9 cellular contexts compared by ENCODE assay signal in the genomic region with DNA sequence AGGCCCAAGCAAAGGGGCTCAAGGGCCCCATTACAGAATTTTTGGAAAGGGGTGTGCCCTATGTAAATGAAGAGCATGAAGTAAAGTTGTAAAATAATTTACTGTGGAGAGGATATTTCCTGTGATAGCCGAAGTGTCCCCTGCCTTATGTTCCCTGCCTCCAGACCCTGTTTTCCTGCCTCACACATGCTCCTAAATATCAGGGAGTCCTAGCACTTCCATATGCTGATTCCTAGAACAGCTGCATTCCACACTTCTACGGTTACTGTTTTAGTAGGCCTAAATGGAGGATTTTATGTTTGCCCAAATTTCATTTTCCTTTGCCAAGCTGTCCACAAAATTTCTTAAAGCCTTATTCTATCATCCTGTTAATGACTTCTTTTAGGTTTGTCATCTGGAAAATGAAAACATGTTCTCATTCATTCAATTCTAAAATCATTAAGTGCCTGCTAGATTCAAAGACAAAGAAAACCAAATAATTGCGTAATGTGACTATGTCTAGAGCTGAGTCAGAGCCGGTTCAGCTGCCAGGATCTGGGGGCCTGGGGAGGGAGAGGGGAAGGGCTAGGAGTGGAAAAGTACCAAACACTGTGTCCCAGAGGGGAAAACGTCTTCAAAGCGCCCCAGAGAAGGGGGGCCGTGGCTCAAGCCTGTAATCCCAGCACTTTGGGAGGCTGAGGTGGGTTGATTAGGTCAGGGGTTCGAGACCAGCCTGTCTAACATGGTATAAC. TPM values are rescaled to one million over a fixed set of nuclear protein-coding genes. Genes with fewer than 3 reads are reported as not detected.
DNase-seq lines count a peak whose midpoint lies in the region; ATAC-seq and TF ChIP-seq lines count a peak whose summit lies in the region.
"Had no signal": no experiment of that assay in that cellular context is flagged by ENCODE, and none has a peak within 500 bp of the region (broad histone marks: within the 10 kb centered on the region; RNA-seq: fewer than 3 reads in every experiment).

No MANE protein-coding gene starts in this region.

- no peak for TF ChIP-seq CTCF in GM10248 (IDR thresholded peaks at IDR 0.05; ENCODE audit: control extremely low read depth, extremely low read depth, low read depth, missing control alignments)

- peak; percentile 78 for DNase-seq in H4 (ENCODE audit: low spot score)
- DNase-seq in SIG-M5 treated with dmso at 0.1 percent for 504 hours (lab: John Stamatoyannopoulos, UW; ENCODE audit: unreplicated experiment), result peak; percentile 74
- DNase-seq in foreskin melanocyte, result peak; percentile 80
- peak; percentile 81 for DNase-seq in skeletal muscle cell (ENCODE audit: low read depth)
- no peak for DNase-seq in mesenteric fat pad (ENCODE audit: low spot score)
- no peak for DNase-seq in GM10248 (ENCODE audit: extremely low spot score)
- DNase-seq: right lobe of liver had no signal

- no peak overlapping the region for H3K4me3 ChIP-seq in skeletal muscle cell (ENCODE audit: low read depth, low read length)
- H3K4me3 ChIP-seq: right lobe of liver had no signal

- POLR2A ChIA-PET in GM10248 (lab: Yijun Ruan, JAX), result interaction anchor here (0.6 kb wide), 1 partner anchor 25 kb away, joined by 3 read pairs; no protein-coding TSS in a partner anchor

- CTCF ChIA-PET in GM10248 (lab: Yijun Ruan, JAX), result interaction anchor here (1.1 to 7.6 kb wide), 2 partner anchors 18 to 26 kb away, joined by 3 to 51 read pairs; no protein-coding TSS in a partner anchor

- ATAC-seq in HG03354 (IDR thresholded peaks at IDR 0.05; ENCODE audit: poor library complexity, severe bottlenecking, unreplicated experiment), result no peak
- ATAC-seq in HG03439 (IDR thresholded peaks at IDR 0.05; ENCODE audit: unreplicated experiment), result no peak

RNA-seq across cellular contexts. Expression of a gene that starts 25.8 kb away (rescaled TPM):
- 38.9 and 41.4 TPM in 2 replicates for total RNA-seq in H4 (2014; rRNA removed; shearing (Covaris generic))
- total RNA-seq in mesenteric fat pad, result 31.8 TPM

RNA-seq across cellular contexts. Expression of a gene that starts 47.3 kb away (rescaled TPM):
- 9.1 and 21.9 TPM in 2 replicates for total RNA-seq in H4 (2014; rRNA removed; shearing (Covaris generic))
- total RNA-seq in mesenteric fat pad, result 30.5 TPM

Comparison
In these comparisons a context has a peak if more than half of its experiments do, and no peak if none do; other contexts are left out.
1. DNase-seq: peak in H4 (single experiment), SIG-M5 treated with dmso at 0.1 percent for 504 hours (single experiment), foreskin melanocyte (single experiment) and skeletal muscle cell (single experiment); none in mesenteric fat pad (single experiment) and GM10248 (single experiment).